In genomic region chr11:124738713-124739478, GRCh38 we compare ENCODE assay signal across 9 cellular contexts. TPM values are rescaled to one million over a fixed set of nuclear protein-coding genes. Genes with fewer than 3 reads are reported as not detected.
DNase-seq lines count a peak whose midpoint lies in the region; ATAC-seq and TF ChIP-seq lines count a peak whose summit lies in the region.
"Had no signal": no experiment of that assay in that cellular context is flagged by ENCODE, and none has a peak within 500 bp of the region (broad histone marks: within the 10 kb centered on the region; RNA-seq: fewer than 3 reads in every experiment).

No MANE protein-coding gene starts in this region.

- no peaks in the 10 kb centered on the region for H3K27me3 ChIP-seq in BLaER1

- no peaks in the 10 kb centered on the region for H3K36me3 Mint-ChIP-seq in natural killer cell

- peaks cover 7 to 21% of the 10 kb centered on the region in 2 donors for H3K4me1 Mint-ChIP-seq in natural killer cell

- H4K20me1 ChIP-seq in BLaER1, result peaks cover 30% of the 10 kb centered on the region; the same call in 1 of the 2 replicates

- intact Hi-C loops in natural killer cell (cut with micrococcal nuclease), result no loop called here

- H3K9ac ChIP-seq in BLaER1, result no peak overlapping the region

- peaks cover 43% of the 10 kb centered on the region for H3K4me1 ChIP-seq in BLaER1

- no peak overlapping the region for H3K4me3 ChIP-seq in BLaER1
- peak overlapping the region; percentile 55 for H3K4me3 ChIP-seq in Jurkat, Clone E6-1 (ENCODE audit: low read length)

- H3K27me3 Mint-ChIP-seq in natural killer cell (ENCODE audit: low read depth in 2 of 2), result peaks cover 56 to 58% of the 10 kb centered on the region in 2 donors

- no peak overlapping the region for H3K27ac ChIP-seq in BLaER1

- H3K4me3 Mint-ChIP-seq in natural killer cell, result peak overlapping the region; percentile 84

- no peak for ATAC-seq in natural killer cell
- no peak for ATAC-seq in GM21528 (IDR thresholded peaks at IDR 0.05; ENCODE audit: low FRiP score, unreplicated experiment)

- TF ChIP-seq CTCF in natural killer cell (IDR thresholded peaks at IDR 0.05), result no peak

- peak overlapping the region; percentile 98 for H3K4me2 ChIP-seq in BLaER1

- H3K36me3 ChIP-seq in BLaER1, result peaks cover 5% of the 10 kb centered on the region; the same call in 1 of the 2 replicates

- H3K9me3 Mint-ChIP-seq in natural killer cell, result no peaks in the 10 kb centered on the region

- peak; percentile 27 for DNase-seq in Jurkat, Clone E6-1 (ENCODE audit: low read depth, low spot score)
- peak; percentile 6 for DNase-seq in cerebellar cortex (ENCODE audit: low spot score)
- DNase-seq in natural killer cell, result no peak
- no peak for DNase-seq in 8988T
- no peak for DNase-seq in NCI-H2081 treated with DMSO at 0.1 percent for 48 hours (lab: John Stamatoyannopoulos, UW)
- DNase-seq in DMS153 (lab: John Stamatoyannopoulos, UW), result no peak

- peak overlapping the region in 1 of 2 donors; percentile 44 for H3K27ac Mint-ChIP-seq in natural killer cell

- no peaks in the 10 kb centered on the region for H3K9me3 ChIP-seq in BLaER1

RNA-seq across cellular contexts. Expression of gene NRGN, which starts 0.8 kb away (rescaled TPM):
- polyA plus RNA-seq in Jurkat, Clone E6-1 (2012; ENCODE audit: insufficient read depth, insufficient read length), result 19.5 TPM
- 10 to 100 TPM; 11.1 to 70.9 (median 28.4) TPM for total RNA-seq in natural killer cell

RNA-seq across cellular contexts. Expression of gene VSIG2, which starts 13.2 kb away (rescaled TPM):
- not detected for polyA plus RNA-seq in Jurkat, Clone E6-1 (2012; ENCODE audit: insufficient read depth, insufficient read length)
- not detected for total RNA-seq in natural killer cell
- total RNA-seq: M059J had no signal

RNA-seq across cellular contexts. Expression of gene ESAM, which starts 23.2 kb away (rescaled TPM):
- 0.48 TPM for polyA plus RNA-seq in Jurkat, Clone E6-1 (2012; ENCODE audit: insufficient read depth, insufficient read length)
- 1 to 10 TPM; 1.2 to 2.2 (median 1.5) TPM for total RNA-seq in natural killer cell

Comparison
In these comparisons a context has a peak if more than half of its experiments do, and no peak if none do; other contexts are left out.
1. DNase-seq: peak in Jurkat, Clone E6-1 (single experiment) and cerebellar cortex (single experiment); none in natural killer cell (single experiment), 8988T (single experiment), NCI-H2081 treated with DMSO at 0.1 percent for 48 hours (single experiment) and DMS153 (single experiment).